27 cellular contexts compared by ENCODE assay signal in genomic region chr20:59046862-59047261, GRCh38. TPM values are rescaled to one million over a fixed set of nuclear protein-coding genes. Genes with fewer than 3 reads are reported as not detected.
DNase-seq lines count a peak whose midpoint lies in the region; ATAC-seq, FAIRE-seq and TF ChIP-seq lines count a peak whose summit lies in the region.
"Had no signal": no experiment of that assay in that cellular context is flagged by ENCODE, and none has a peak within 500 bp of the region (broad histone marks: within the 10 kb centered on the region; RNA-seq: fewer than 3 reads in every experiment).

No MANE protein-coding gene starts in this region.

- POLR2A ChIA-PET in HepG2 (lab: Yijun Ruan, JAX), result no interaction called here

- H3K27me3 ChIP-seq in HepG2 (ENCODE audit: control insufficient read depth in 1 of 2, insufficient read depth in 2 of 2, low read length in 2 of 2) (peaks cover 2 to 3% of the 10 kb centered on the region in 2 experiments; a peak in 3 of 5 replicates), right lobe of liver (no peaks in the 10 kb centered on the region), hepatocyte (no peaks in the 10 kb centered on the region), transverse colon (no peaks in the 10 kb centered on the region)
- H3K27me3 ChIP-seq: BLaER1 had no signal

- H4K20me1 ChIP-seq in HepG2 (ENCODE audit: insufficient read depth, low read length) (no peaks in the 10 kb centered on the region), hepatocyte (ENCODE audit: insufficient read depth, poor library complexity, severe bottlenecking) (no peaks in the 10 kb centered on the region)

- in situ Hi-C loops in HepG2 (cut with HindIII; ENCODE audit: extremely low pct_ligation_motif_present, low pct_unique_long_range_greater_than_20kb), result no loop called here
- in situ Hi-C loops in transverse colon (cut with MboI; ENCODE audit: low pct_ligation_motif_present in 1 of 4, low pct_unique_long_range_greater_than_20kb in 1 of 4, low sequenced_read_pairs in 3 of 4), result loop anchor here in 1 of 4 donors (25.0 kb wide), 1 partner anchor 385 kb away; the partner anchor contains the start of gene STX16

- H3K4me3 Mint-ChIP-seq in activated T-helper 1 cell treated with anti-CD3 and anti-CD28 coated beads, Interleukin-12 subunit alpha, Interleukin-12 subunit beta, Interleukin-2, Interleukin-4 antibody, amounts not matched to agents 30 ng/mL and 10 ng/mL and 1 ng/mL, durations not matched to agents 14 hours and 24 hours and 36 hours, result no peak overlapping the region
- H3K4me3 Mint-ChIP-seq: CD14-positive monocyte, GM23338, HFFc6 had no signal

- H3K9me3 ChIP-seq in HepG2 (ENCODE audit: low read length), result no peaks in the 10 kb centered on the region
- H3K9me3 ChIP-seq in right lobe of liver, result no peaks in the 10 kb centered on the region
- H3K9me3 ChIP-seq in hepatocyte (ENCODE audit: low read depth), result no peaks in the 10 kb centered on the region
- no peaks in the 10 kb centered on the region for H3K9me3 ChIP-seq in transverse colon
- H3K9me3 ChIP-seq: BLaER1 had no signal

- intact Hi-C loops in HepG2 (cut with micrococcal nuclease; ENCODE audit: unreplicated experiment), result no loop called here
- intact Hi-C loops in right lobe of liver (cut with DNase I), result loop anchor here (10.0 kb wide), 2 partner anchors 152 to 162 kb away; no protein-coding TSS in a partner anchor
- intact Hi-C loops in activated T-helper 1 cell treated with anti-CD3 and anti-CD28 coated beads, Interleukin-12 subunit alpha, Interleukin-12 subunit beta, Interleukin-2, Interleukin-4 antibody, amounts not matched to agents 30 ng/mL and 10 ng/mL and 1 ng/mL, durations not matched to agents 14 hours and 24 hours and 36 hours (cut with micrococcal nuclease), result no loop called here
- intact Hi-C loops in transverse colon (cut with DNase I; ENCODE audit: low total_unique reads), result no loop called here

- no peaks in the 10 kb centered on the region for H3K36me3 Mint-ChIP-seq in activated T-helper 1 cell treated with anti-CD3 and anti-CD28 coated beads, Interleukin-12 subunit alpha, Interleukin-12 subunit beta, Interleukin-2, Interleukin-4 antibody, amounts not matched to agents 30 ng/mL and 10 ng/mL and 1 ng/mL, durations not matched to agents 14 hours and 24 hours and 36 hours (ENCODE audit: low read depth)
- H3K36me3 Mint-ChIP-seq: CD14-positive monocyte; CD4-positive, alpha-beta memory T cell had no signal

- ATAC-seq in HepG2 (no peak), right lobe of liver (no peak), GM21528 (IDR thresholded peaks at IDR 0.05; ENCODE audit: low FRiP score, unreplicated experiment) (no peak), GM21786 (IDR thresholded peaks at IDR 0.05; ENCODE audit: unreplicated experiment) (no peak)
- ATAC-seq: GM23338 had no signal

- CTCF ChIA-PET in HepG2 (lab: Yijun Ruan, JAX; ENCODE audit: low intra/inter-chr PET ratio, low total read pairs), result no interaction called here

- no peaks in the 10 kb centered on the region for H3K36me3 ChIP-seq in HepG2 (replicated peaks in 1 of 2; ENCODE audit: control insufficient read depth in 1 of 2, insufficient read depth in 2 of 2, low read length in 2 of 2)
- no peaks in the 10 kb centered on the region for H3K36me3 ChIP-seq in right lobe of liver
- no peaks in the 10 kb centered on the region for H3K36me3 ChIP-seq in hepatocyte (replicated peaks; ENCODE audit: insufficient read depth, low read depth)
- no peaks in the 10 kb centered on the region for H3K36me3 ChIP-seq in transverse colon
- H3K36me3 ChIP-seq: BLaER1 had no signal

- no TSS peak for BruUV-seq in HepG2 (replicated peaks; lab: Mats Ljungman, UMichigan)

- H3K4me1 Mint-ChIP-seq in activated T-helper 1 cell treated with anti-CD3 and anti-CD28 coated beads, Interleukin-12 subunit alpha, Interleukin-12 subunit beta, Interleukin-2, Interleukin-4 antibody, amounts not matched to agents 30 ng/mL and 10 ng/mL and 1 ng/mL, durations not matched to agents 14 hours and 24 hours and 36 hours (ENCODE audit: low read depth), result peaks cover 21% of the 10 kb centered on the region

- H3K4me2 ChIP-seq in HepG2 (ENCODE audit: low read depth, low read length) (no peak overlapping the region), hepatocyte (no peak overlapping the region)
- H3K4me2 ChIP-seq: BLaER1, GM23338 had no signal

- H3K9ac ChIP-seq in HepG2 (ENCODE audit: insufficient read depth, low read depth, low read length), result no peak overlapping the region
- H3K9ac ChIP-seq: BLaER1 had no signal

- H3K4me1 ChIP-seq in HepG2 (ENCODE audit: insufficient read depth, low read length) (peaks cover 18% of the 10 kb centered on the region), right lobe of liver (peaks cover 0 to 6% (median 2%) of the 10 kb centered on the region in 4 donors), hepatocyte (ENCODE audit: insufficient read depth) (peaks cover 22% of the 10 kb centered on the region), transverse colon (peaks cover 6 to 32% (median 17%) of the 10 kb centered on the region in 4 donors)

- H3K9me3 Mint-ChIP-seq in activated T-helper 1 cell treated with anti-CD3 and anti-CD28 coated beads, Interleukin-12 subunit alpha, Interleukin-12 subunit beta, Interleukin-2, Interleukin-4 antibody, amounts not matched to agents 30 ng/mL and 10 ng/mL and 1 ng/mL, durations not matched to agents 14 hours and 24 hours and 36 hours, result no peaks in the 10 kb centered on the region
- H3K9me3 Mint-ChIP-seq: CD14-positive monocyte, GM23338, HFFc6 had no signal

- 93% methylated on average over 3 of the region's 3 CpGs for WGBS in HepG2 (ENCODE audit: low lambda C conversion rate)
- WGBS in right lobe of liver (ENCODE audit: insufficient coverage, low coverage, low lambda C conversion rate, missing lambda C conversion rate), result 94% methylated on average over 3 of the region's 3 CpGs
- 90% methylated on average over 3 of the region's 3 CpGs for WGBS in hepatocyte (ENCODE audit: low lambda C conversion rate, missing lambda C conversion rate)
- 92 to 93% methylated on average over 1 to 3 of the region's 3 CpGs for WGBS in transverse colon (ENCODE audit: low coverage in 1 of 2), 2 donors

- no peak for TF ChIP-seq POLR2A in HepG2 (IDR thresholded peaks at IDR 0.05; ENCODE audit: insufficient read depth in 1 of 2, low read depth in 2 of 2, low read length in 2 of 2)
- no peak for TF ChIP-seq POLR2A in right lobe of liver (IDR thresholded peaks at IDR 0.05)
- no peak for TF ChIP-seq POLR2A in transverse colon (IDR thresholded peaks at IDR 0.05)

- H2AFZ ChIP-seq in HepG2 (ENCODE audit: low read length) (no peak overlapping the region), hepatocyte (no peak overlapping the region)
- H2AFZ ChIP-seq: GM23338 had no signal

- no peak for FAIRE-seq in HepG2 (lab: Jason Lieb, UNC)
- FAIRE-seq: GM12892, GM18507, H54 had no signal

- H3K4me3 ChIP-seq in HepG2 (replicated peaks in 1 of 3; ENCODE audit: insufficient read depth in 1 of 3, low read depth in 2 of 3, low read length in 3 of 3) (no peak overlapping the region), right lobe of liver (no peak overlapping the region), hepatocyte (no peak overlapping the region), transverse colon (no peak overlapping the region)
- H3K4me3 ChIP-seq: BLaER1, GM23338 had no signal

- H3K27me3 Mint-ChIP-seq in activated T-helper 1 cell treated with anti-CD3 and anti-CD28 coated beads, Interleukin-12 subunit alpha, Interleukin-12 subunit beta, Interleukin-2, Interleukin-4 antibody, amounts not matched to agents 30 ng/mL and 10 ng/mL and 1 ng/mL, durations not matched to agents 14 hours and 24 hours and 36 hours (ENCODE audit: insufficient read depth), result peaks cover 13% of the 10 kb centered on the region

- no peak for TF ChIP-seq RAD21 in HepG2 (CRISPR knock-in tag; IDR thresholded peaks at IDR 0.05)

- H3K9me2 ChIP-seq in hepatocyte (replicated peaks; ENCODE audit: insufficient read depth), result no peaks in the 10 kb centered on the region

- H3K27ac ChIP-seq in HepG2 (ENCODE audit: extremely low read length, insufficient read depth, low read length) (no peak overlapping the region), right lobe of liver (no peak overlapping the region), hepatocyte (peak overlapping the region; percentile 86), transverse colon (peak overlapping the region in 3 of 4 donors; percentile 67 to 73 (median 70))
- H3K27ac ChIP-seq: BLaER1, HL-60 had no signal

- TF ChIP-seq CTCF in HepG2 (CRISPR knock-in tag; IDR thresholded peaks at IDR 0.05) (no peak), right lobe of liver (IDR thresholded peaks at IDR 0.05) (no peak), hepatocyte (IDR thresholded peaks at IDR 0.05; ENCODE audit: poor library complexity) (no peak), transverse colon (IDR thresholded peaks at IDR 0.05) (no peak)

- TF ChIP-seq EP300 in HepG2 (IDR thresholded peaks at IDR 0.05; ENCODE audit: low read depth in 2 of 2, low read length in 2 of 2) (no peak), HepG2 (CRISPR knock-in tag; IDR thresholded peaks at IDR 0.05; ENCODE audit: borderline replicate concordance) (no peak), transverse colon (IDR thresholded peaks at IDR 0.05; ENCODE audit: low read depth) (no peak)

- H3K79me2 ChIP-seq in HepG2 (ENCODE audit: insufficient read depth, low read length) (peaks cover 2% of the 10 kb centered on the region), hepatocyte (peaks cover 7% of the 10 kb centered on the region)

- no peak for DNase-seq in HepG2 (ENCODE audit: low spot score)
- no peak for DNase-seq in right lobe of liver
- DNase-seq in activated T-helper 1 cell treated with anti-CD3 and anti-CD28 coated beads, Interleukin-12 subunit alpha, Interleukin-12 subunit beta, Interleukin-2, Interleukin-4 antibody, amounts not matched to agents 30 ng/mL and 10 ng/mL and 1 ng/mL, durations not matched to agents 14 hours and 24 hours and 36 hours (ENCODE audit: low spot score), result no peak
- DNase-seq in hepatocyte (ENCODE audit: low spot score), result no peak
- no peak for DNase-seq in transverse colon
- DNase-seq in glomerular visceral epithelial cell (ENCODE audit: extremely low spot score), result no peak
- DNase-seq: 8988T; CD4-positive, alpha-beta memory T cell; DMS153; DMS79; GDM1; HCEC 1CT; HFFc6; IMR-90 had no signal

- H3K27ac Mint-ChIP-seq in activated T-helper 1 cell treated with anti-CD3 and anti-CD28 coated beads, Interleukin-12 subunit alpha, Interleukin-12 subunit beta, Interleukin-2, Interleukin-4 antibody, amounts not matched to agents 30 ng/mL and 10 ng/mL and 1 ng/mL, durations not matched to agents 14 hours and 24 hours and 36 hours, result peak overlapping the region; percentile 72
- H3K27ac Mint-ChIP-seq: GM23338, HFFc6 had no signal

RNA-seq across cellular contexts. Expression of gene PRELID3B, which starts 4.3 kb away (rescaled TPM):
- total RNA-seq in HepG2 (2016; rRNA removed; fragmentation: Illumina TruSeq; extraction: Trizol) (42.6 and 59.8 TPM in 2 replicates), right lobe of liver (10 to 100 TPM; 16.3 to 37.5 (median 23.3) TPM), hepatocyte (70.3 and 75.7 TPM in 2 replicates), transverse colon (100 to 1,000 TPM in 2 of 4 donors, 10 to 100 TPM in 2; 25.3 to 119 (median 67.8) TPM)
- 19.8 and 23.7 TPM in 2 replicates for total RNA-seq in HepG2 (2016; cell fraction: cytosol; rRNA removed; fragmentation: Illumina TruSeq; extraction: Trizol; ENCODE audit: low read depth)
- total RNA-seq in HepG2 (2016; cell fraction: insoluble cytoplasmic fraction; rRNA removed; fragmentation: Illumina TruSeq; extraction: Trizol), result 40.7 and 62.3 TPM in 2 replicates
- 47.0 and 50.1 TPM in 2 replicates for total RNA-seq in HepG2 (2016; cell fraction: membrane; rRNA removed; fragmentation: Illumina TruSeq; extraction: Trizol)
- total RNA-seq in HepG2 (2016; cell fraction: nucleus; rRNA removed; fragmentation: Illumina TruSeq; extraction: Trizol), result 15.4 and 21.0 TPM in 2 replicates
- polyA plus RNA-seq in HepG2 (2011; rRNA removed) (19.5 and 23.3 TPM in 2 replicates), hepatocyte (33.0 and 38.2 TPM in 2 replicates)
- polyA plus RNA-seq in HepG2 (2011; cell fraction: cytosol; rRNA removed), result 7.1 and 11.2 TPM in 2 replicates
- 6.0 and 7.6 TPM in 2 replicates for polyA plus RNA-seq in HepG2 (2011; cell fraction: nucleus; rRNA removed)
- 17.6 and 21.3 TPM in 2 replicates for polyA plus RNA-seq in HepG2 (2012)
- polyA plus RNA-seq in HepG2 (2016; cell fraction: cytosol; fragmentation: Illumina TruSeq; extraction: Trizol; ENCODE audit: low read depth), result 16.2 and 20.1 TPM in 2 replicates
- 46.4 and 46.8 TPM in 2 replicates for polyA plus RNA-seq in HepG2 (2016; cell fraction: insoluble cytoplasmic fraction; fragmentation: Illumina TruSeq; extraction: Trizol; ENCODE audit: low read depth)
- 29.0 and 30.9 TPM in 2 replicates for polyA plus RNA-seq in HepG2 (2016; cell fraction: membrane; fragmentation: Illumina TruSeq; extraction: Trizol; ENCODE audit: low read depth)
- polyA plus RNA-seq in HepG2 (2016; cell fraction: nucleus; fragmentation: Illumina TruSeq; extraction: Trizol; ENCODE audit: insufficient read depth, low read depth), result 22.7 and 25.0 TPM in 2 replicates
- 35.2 and 278 TPM in 2 replicates for polyA minus RNA-seq in HepG2 (2011; rRNA and poly(A)+ RNA removed; ENCODE audit: low replicate concordance)
- polyA minus RNA-seq in HepG2 (2011; cell fraction: cytosol; rRNA and poly(A)+ RNA removed), result 23.0 and 32.6 TPM in 2 replicates
- polyA minus RNA-seq in HepG2 (2011; cell fraction: nucleus; rRNA and poly(A)+ RNA removed), result 9.5 and 14.8 TPM in 2 replicates
- total RNA-seq in activated T-helper 1 cell treated with anti-CD3 and anti-CD28 coated beads, Interleukin-12 subunit alpha, Interleukin-12 subunit beta, Interleukin-2, Interleukin-4 antibody, amounts not matched to agents 30 ng/mL and 10 ng/mL and 1 ng/mL, durations not matched to agents 14 hours and 24 hours and 36 hours, result 121 and 123 TPM in 2 replicates

RNA-seq across cellular contexts. Expression of gene ATP5F1E, which starts 14.7 kb away (rescaled TPM):
- total RNA-seq in HepG2 (2016; rRNA removed; fragmentation: Illumina TruSeq; extraction: Trizol), result 134 and 163 TPM in 2 replicates
- total RNA-seq in HepG2 (2016; cell fraction: cytosol; rRNA removed; fragmentation: Illumina TruSeq; extraction: Trizol; ENCODE audit: low read depth), result 136 and 187 TPM in 2 replicates
- total RNA-seq in HepG2 (2016; cell fraction: insoluble cytoplasmic fraction; rRNA removed; fragmentation: Illumina TruSeq; extraction: Trizol), result 135 and 172 TPM in 2 replicates
- 188 and 230 TPM in 2 replicates for total RNA-seq in HepG2 (2016; cell fraction: membrane; rRNA removed; fragmentation: Illumina TruSeq; extraction: Trizol)
- 74.5 and 76.2 TPM in 2 replicates for total RNA-seq in HepG2 (2016; cell fraction: nucleus; rRNA removed; fragmentation: Illumina TruSeq; extraction: Trizol)
- 99.9 and 121 TPM in 2 replicates for polyA plus RNA-seq in HepG2 (2011; rRNA removed)
- 40.4 and 46.7 TPM in 2 replicates for polyA plus RNA-seq in HepG2 (2011; cell fraction: cytosol; rRNA removed)
- polyA plus RNA-seq in HepG2 (2011; cell fraction: nucleus; rRNA removed), result 11.8 and 17.3 TPM in 2 replicates
- polyA plus RNA-seq in HepG2 (2012), result 85.8 and 145 TPM in 2 replicates
- 146 and 191 TPM in 2 replicates for polyA plus RNA-seq in HepG2 (2016; cell fraction: cytosol; fragmentation: Illumina TruSeq; extraction: Trizol; ENCODE audit: low read depth)
- 167 and 175 TPM in 2 replicates for polyA plus RNA-seq in HepG2 (2016; cell fraction: insoluble cytoplasmic fraction; fragmentation: Illumina TruSeq; extraction: Trizol; ENCODE audit: low read depth)
- polyA plus RNA-seq in HepG2 (2016; cell fraction: membrane; fragmentation: Illumina TruSeq; extraction: Trizol; ENCODE audit: low read depth), result 151 and 201 TPM in 2 replicates
- 88.7 and 95.7 TPM in 2 replicates for polyA plus RNA-seq in HepG2 (2016; cell fraction: nucleus; fragmentation: Illumina TruSeq; extraction: Trizol; ENCODE audit: insufficient read depth, low read depth)
- polyA minus RNA-seq in HepG2 (2011; rRNA and poly(A)+ RNA removed; ENCODE audit: low replicate concordance), result 19.0 and 25.4 TPM in 2 replicates
- 21.2 and 23.6 TPM in 2 replicates for polyA minus RNA-seq in HepG2 (2011; cell fraction: cytosol; rRNA and poly(A)+ RNA removed)
- polyA minus RNA-seq in HepG2 (2011; cell fraction: nucleus; rRNA and poly(A)+ RNA removed), result 61.4 and 62.2 TPM in 2 replicates
- total RNA-seq in right lobe of liver, result 10 to 100 TPM; 15.8 to 34.6 (median 30.5) TPM
- 81.3 and 84.6 TPM in 2 replicates for total RNA-seq in activated T-helper 1 cell treated with anti-CD3 and anti-CD28 coated beads, Interleukin-12 subunit alpha, Interleukin-12 subunit beta, Interleukin-2, Interleukin-4 antibody, amounts not matched to agents 30 ng/mL and 10 ng/mL and 1 ng/mL, durations not matched to agents 14 hours and 24 hours and 36 hours
- total RNA-seq in hepatocyte, result 32.2 and 32.9 TPM in 2 replicates
- 217 and 227 TPM in 2 replicates for polyA plus RNA-seq in hepatocyte
- total RNA-seq in transverse colon, result 10 to 100 TPM in 3 of 4 donors, 1 to 10 TPM in 1; 7.2 to 33.0 (median 25.8) TPM

RNA-seq across cellular contexts. Expression of gene TUBB1, which starts 27.6 kb away (rescaled TPM):
- total RNA-seq in HepG2 (2016; rRNA removed; fragmentation: Illumina TruSeq; extraction: Trizol), result 0.11 and 0.17 TPM in 2 replicates
- not detected in 2 replicates for total RNA-seq in HepG2 (2016; cell fraction: cytosol; rRNA removed; fragmentation: Illumina TruSeq; extraction: Trizol; ENCODE audit: low read depth)
- total RNA-seq in HepG2 (2016; cell fraction: insoluble cytoplasmic fraction; rRNA removed; fragmentation: Illumina TruSeq; extraction: Trizol), result 0.17 and 0.25 TPM in 2 replicates
- 0.07 TPM in 1 of 2 replicates, not detected in the other for total RNA-seq in HepG2 (2016; cell fraction: membrane; rRNA removed; fragmentation: Illumina TruSeq; extraction: Trizol)
- total RNA-seq in HepG2 (2016; cell fraction: nucleus; rRNA removed; fragmentation: Illumina TruSeq; extraction: Trizol), result 0.09 and 0.16 TPM in 2 replicates
- polyA plus RNA-seq in HepG2 (2011; rRNA removed), result 51.5 and 57.6 TPM in 2 replicates
- 32.3 and 32.4 TPM in 2 replicates for polyA plus RNA-seq in HepG2 (2011; cell fraction: cytosol; rRNA removed)
- 71.8 and 73.9 TPM in 2 replicates for polyA plus RNA-seq in HepG2 (2011; cell fraction: nucleus; rRNA removed)
- polyA plus RNA-seq in HepG2 (2012), result 7.2 and 22.3 TPM in 2 replicates
- 0.03 TPM in 1 of 2 replicates, not detected in the other for polyA plus RNA-seq in HepG2 (2016; cell fraction: cytosol; fragmentation: Illumina TruSeq; extraction: Trizol; ENCODE audit: low read depth)
- 0.23 and 0.33 TPM in 2 replicates for polyA plus RNA-seq in HepG2 (2016; cell fraction: insoluble cytoplasmic fraction; fragmentation: Illumina TruSeq; extraction: Trizol; ENCODE audit: low read depth)
- 0.05 and 0.07 TPM in 2 replicates for polyA plus RNA-seq in HepG2 (2016; cell fraction: membrane; fragmentation: Illumina TruSeq; extraction: Trizol; ENCODE audit: low read depth)
- 0.33 and 0.59 TPM in 2 replicates for polyA plus RNA-seq in HepG2 (2016; cell fraction: nucleus; fragmentation: Illumina TruSeq; extraction: Trizol; ENCODE audit: insufficient read depth, low read depth)
- 47.0 TPM in 1 of 2 replicates, not detected in the other for polyA minus RNA-seq in HepG2 (2011; rRNA and poly(A)+ RNA removed; ENCODE audit: low replicate concordance)
- 17.2 and 17.4 TPM in 2 replicates for polyA minus RNA-seq in HepG2 (2011; cell fraction: cytosol; rRNA and poly(A)+ RNA removed)
- polyA minus RNA-seq in HepG2 (2011; cell fraction: nucleus; rRNA and poly(A)+ RNA removed), result 20.1 and 23.4 TPM in 2 replicates
- total RNA-seq in right lobe of liver, result 1 to 10 TPM in 1 of 6 experiments, under 1 TPM in 4, not detected in 1; 0.06 to 1.5 (median 0.31) TPM
- total RNA-seq in activated T-helper 1 cell treated with anti-CD3 and anti-CD28 coated beads, Interleukin-12 subunit alpha, Interleukin-12 subunit beta, Interleukin-2, Interleukin-4 antibody, amounts not matched to agents 30 ng/mL and 10 ng/mL and 1 ng/mL, durations not matched to agents 14 hours and 24 hours and 36 hours, result not detected in 2 replicates
- 0.04 and 0.10 TPM in 2 replicates for total RNA-seq in hepatocyte
- polyA plus RNA-seq in hepatocyte, result 0.05 TPM in 1 of 2 replicates, not detected in the other
- not detected for total RNA-seq in transverse colon
- total RNA-seq: A673; CD4-positive, alpha-beta memory T cell; Daoy; GM23338; HFFc6; HT1080; IMR-90 had no signal
- polyA plus RNA-seq: AG04450; CD4-positive, alpha-beta memory T cell; GM23338; IMR-90 had no signal

RNA-seq across cellular contexts. Expression of gene CTSZ, which starts 39.8 kb away (rescaled TPM):
- total RNA-seq in HepG2 (2016; rRNA removed; fragmentation: Illumina TruSeq; extraction: Trizol) (not detected in 2 replicates), right lobe of liver (100 to 1,000 TPM; 198 to 296 (median 222) TPM), hepatocyte (123 and 161 TPM in 2 replicates), transverse colon (100 to 1,000 TPM in 3 of 4 donors, 10 to 100 TPM in 1; 61.9 to 246 (median 226) TPM)
- total RNA-seq in HepG2 (2016; cell fraction: cytosol; rRNA removed; fragmentation: Illumina TruSeq; extraction: Trizol; ENCODE audit: low read depth), result not detected in 2 replicates
- total RNA-seq in HepG2 (2016; cell fraction: insoluble cytoplasmic fraction; rRNA removed; fragmentation: Illumina TruSeq; extraction: Trizol), result not detected in 2 replicates
- total RNA-seq in HepG2 (2016; cell fraction: membrane; rRNA removed; fragmentation: Illumina TruSeq; extraction: Trizol), result not detected in 2 replicates
- total RNA-seq in HepG2 (2016; cell fraction: nucleus; rRNA removed; fragmentation: Illumina TruSeq; extraction: Trizol), result not detected in 2 replicates
- polyA plus RNA-seq in HepG2 (2011; rRNA removed) (0.33 and 0.46 TPM in 2 replicates), hepatocyte (5.0 and 7.1 TPM in 2 replicates)
- 0.28 and 0.36 TPM in 2 replicates for polyA plus RNA-seq in HepG2 (2011; cell fraction: cytosol; rRNA removed)
- 0.23 and 0.59 TPM in 2 replicates for polyA plus RNA-seq in HepG2 (2011; cell fraction: nucleus; rRNA removed)
- 0.47 and 0.52 TPM in 2 replicates for polyA plus RNA-seq in HepG2 (2012)
- not detected in 2 replicates for polyA plus RNA-seq in HepG2 (2016; cell fraction: cytosol; fragmentation: Illumina TruSeq; extraction: Trizol; ENCODE audit: low read depth)
- polyA plus RNA-seq in HepG2 (2016; cell fraction: insoluble cytoplasmic fraction; fragmentation: Illumina TruSeq; extraction: Trizol; ENCODE audit: low read depth), result not detected in 2 replicates
- not detected in 2 replicates for polyA plus RNA-seq in HepG2 (2016; cell fraction: membrane; fragmentation: Illumina TruSeq; extraction: Trizol; ENCODE audit: low read depth)
- not detected in 2 replicates for polyA plus RNA-seq in HepG2 (2016; cell fraction: nucleus; fragmentation: Illumina TruSeq; extraction: Trizol; ENCODE audit: insufficient read depth, low read depth)
- polyA minus RNA-seq in HepG2 (2011; rRNA and poly(A)+ RNA removed; ENCODE audit: low replicate concordance), result 0.10 and 114 TPM in 2 replicates
- 0.70 TPM in 1 of 2 replicates, not detected in the other for polyA minus RNA-seq in HepG2 (2011; cell fraction: cytosol; rRNA and poly(A)+ RNA removed)
- 1.0 TPM in 1 of 2 replicates, not detected in the other for polyA minus RNA-seq in HepG2 (2011; cell fraction: nucleus; rRNA and poly(A)+ RNA removed)
- 46.4 and 54.1 TPM in 2 replicates for total RNA-seq in activated T-helper 1 cell treated with anti-CD3 and anti-CD28 coated beads, Interleukin-12 subunit alpha, Interleukin-12 subunit beta, Interleukin-2, Interleukin-4 antibody, amounts not matched to agents 30 ng/mL and 10 ng/mL and 1 ng/mL, durations not matched to agents 14 hours and 24 hours and 36 hours

Comparison
In these comparisons a context has a peak if more than half of its experiments do, and no peak if none do; other contexts are left out.
1. intact Hi-C loops: an anchor here in right lobe of liver (10.0 kb wide); none called in HepG2, activated T-helper 1 cell treated with anti-CD3 and anti-CD28 coated beads, Interleukin-12 subunit alpha, Interleukin-12 subunit beta, Interleukin-2, Interleukin-4 antibody, amounts not matched to agents 30 ng/mL and 10 ng/mL and 1 ng/mL, durations not matched to agents 14 hours and 24 hours and 36 hours and transverse colon.
2. H3K27ac ChIP-seq: peak in hepatocyte (single experiment) and transverse colon (3 of 4); none in HepG2 (single experiment) and right lobe of liver (0 of 3).